ENCODE assay signal across 8 cellular contexts in genomic region chr1:235971020-235971419, GRCh38.
A peak's percentile ranks its signal among the peaks of the same experiment; 100 is the strongest.
DNase-seq lines count a peak whose midpoint lies in the region; ATAC-seq and TF ChIP-seq lines count a peak whose summit lies in the region.

No MANE protein-coding gene starts in this region.

- H3K27ac ChIP-seq in KMS-11 = no peak overlapping the region
- H3K27ac ChIP-seq in coronary artery = peak overlapping the region; percentile 93 to 98
- peak overlapping the region; percentile 99 for H3K27ac ChIP-seq in osteoblast (ENCODE audit: low read depth, low read length)

- peak overlapping the region; percentile 39 for H3K4me3 ChIP-seq in AG10803 (ENCODE audit: low read length)
- H3K4me3 ChIP-seq in KMS-11 (IDR thresholded peaks at IDR 0.05; ENCODE audit: insufficient read depth, low read depth, low read length) = no peak overlapping the region
- H3K4me3 ChIP-seq in coronary artery = peak overlapping the region; percentile 64
- H3K4me3 ChIP-seq in osteoblast (ENCODE audit: insufficient read depth, low read length) = no peak overlapping the region

- no peak for TF ChIP-seq CTCF in AG10803 (conservative IDR thresholded peaks at IDR 0.05; ENCODE audit: low read length)
- no peak for TF ChIP-seq CTCF in KMS-11 (conservative IDR thresholded peaks at IDR 0.05; ENCODE audit: low read depth, low read length)
- TF ChIP-seq CTCF in coronary artery (IDR thresholded peaks at IDR 0.05) = no peak
- TF ChIP-seq CTCF in osteoblast (IDR thresholded peaks at IDR 0.05; ENCODE audit: extremely low read depth, low read depth, low read length) = no peak

- peak overlapping the region; percentile 92 for H2AFZ ChIP-seq in KMS-11 (ENCODE audit: low read depth)
- H2AFZ ChIP-seq in osteoblast (ENCODE audit: low read length) = peak overlapping the region; percentile 76

- no peaks in the 10 kb centered on the region for H3K27me3 ChIP-seq in KMS-11 (ENCODE audit: insufficient read depth, low read depth)
- no peaks in the 10 kb centered on the region for H3K27me3 ChIP-seq in osteoblast (ENCODE audit: insufficient read depth, low read length)

- DNase-seq in AG10803 (ENCODE audit: low read depth) (no peak), coronary artery (ENCODE audit: low spot score) (no peak), osteoblast (ENCODE audit: insufficient read length, low spot score, missing footprints) (no peak), NCI-H446 (lab: John Stamatoyannopoulos, UW) (no peak)

- H3K4me1 ChIP-seq in KMS-11 (ENCODE audit: low read depth, poor library complexity, severe bottlenecking) (peaks cover 6% of the 10 kb centered on the region), osteoblast (ENCODE audit: insufficient read depth, low read length) (peaks cover 19% of the 10 kb centered on the region)

- H3K79me2 ChIP-seq in KMS-11 (ENCODE audit: insufficient read depth, low read depth) (no peaks in the 10 kb centered on the region), osteoblast (ENCODE audit: insufficient read depth, low read length) (no peaks in the 10 kb centered on the region)

- H4K20me1 ChIP-seq in KMS-11 (ENCODE audit: insufficient read depth) (no peaks in the 10 kb centered on the region), osteoblast (ENCODE audit: insufficient read depth, low read length) (no peaks in the 10 kb centered on the region)

- no peaks in the 10 kb centered on the region for H3K36me3 ChIP-seq in KMS-11 (ENCODE audit: insufficient read depth)
- no peaks in the 10 kb centered on the region for H3K36me3 ChIP-seq in osteoblast (ENCODE audit: insufficient read depth, low read length)

- no peaks in the 10 kb centered on the region for H3K9me3 ChIP-seq in osteoblast (ENCODE audit: low read depth, low read length)

- ATAC-seq in GM18870 (IDR thresholded peaks at IDR 0.05; ENCODE audit: unreplicated experiment) = no peak
- no peak for ATAC-seq in HG02970 (IDR thresholded peaks at IDR 0.05; ENCODE audit: low FRiP score, unreplicated experiment)
- no peak for ATAC-seq in HG02973 (IDR thresholded peaks at IDR 0.05; ENCODE audit: unreplicated experiment)

- no peak overlapping the region for H3K9ac ChIP-seq in KMS-11

- H3K4me2 ChIP-seq in KMS-11 (peak overlapping the region; percentile 67), osteoblast (ENCODE audit: insufficient read depth, low read length) (peak overlapping the region; percentile 94)

Comparison
In these comparisons a context has a peak if more than half of its experiments do, and no peak if none do; other contexts are left out.
1. H3K4me3 ChIP-seq: peak in AG10803 (single experiment) and coronary artery (single experiment); none in KMS-11 (single experiment) and osteoblast (single experiment).